22 cellular contexts compared by ENCODE assay signal in genomic region chr4:162706677-162707076, GRCh38.
A peak's percentile ranks its signal among the peaks of the same experiment; 100 is the strongest.
DNase-seq lines count a peak whose midpoint lies in the region; ATAC-seq, FAIRE-seq and TF ChIP-seq lines count a peak whose summit lies in the region.
"Had no signal": no experiment of that assay in that cellular context is flagged by ENCODE, and none has a peak within 500 bp of the region (broad histone marks: within the 10 kb centered on the region; RNA-seq: fewer than 3 reads in every experiment).

No MANE protein-coding gene starts in this region.

- no peaks in the 10 kb centered on the region for H3K27me3 ChIP-seq in left ventricle myocardium inferior (ENCODE audit: low read depth)
- no peaks in the 10 kb centered on the region for H3K27me3 ChIP-seq in naive thymus-derived CD4-positive, alpha-beta T cell (ENCODE audit: control insufficient read depth in 2 of 2, insufficient read depth in 2 of 2, low read length in 2 of 2)

- no peaks in the 10 kb centered on the region for H3K36me3 Mint-ChIP-seq in naive thymus-derived CD4-positive, alpha-beta T cell
- H3K36me3 Mint-ChIP-seq: CD8-positive, alpha-beta memory T cell had no signal

- no peak overlapping the region for H3K4me3 Mint-ChIP-seq in naive thymus-derived CD4-positive, alpha-beta T cell
- H3K4me3 Mint-ChIP-seq: CD8-positive, alpha-beta memory T cell; GM23338 had no signal

- no peak for TF ChIP-seq CTCF in left ventricle myocardium inferior (IDR thresholded peaks at IDR 0.05; ENCODE audit: borderline replicate concordance)

- FAIRE-seq in endometrium (lab: Jason Lieb, UNC) = peak; percentile 35
- FAIRE-seq: GM12891, HepG2, RCC 7860 had no signal

- H3K9me3 Mint-ChIP-seq in naive thymus-derived CD4-positive, alpha-beta T cell = peaks cover 0 to 7% (median 3%) of the 10 kb centered on the region in 11 donors

- ATAC-seq in naive thymus-derived CD4-positive, alpha-beta T cell = no peak
- ATAC-seq: GM23338, HCT116, HepG2, Right ventricle myocardium inferior had no signal

- peak overlapping the region; percentile 48 for H3K4me3 ChIP-seq in left ventricle myocardium inferior
- H3K4me3 ChIP-seq in naive thymus-derived CD4-positive, alpha-beta T cell (ENCODE audit: low read length) = no peak overlapping the region
- H3K4me3 ChIP-seq: GM23338 had no signal

- intact Hi-C loops in left ventricle myocardium inferior (cut with micrococcal nuclease) = no loop called here
- intact Hi-C loops in cardiac septum (cut with DNase I) = no loop called here
- intact Hi-C loops in naive thymus-derived CD4-positive, alpha-beta T cell (cut with micrococcal nuclease) = no loop called here

- no peaks in the 10 kb centered on the region for H3K27me3 Mint-ChIP-seq in naive thymus-derived CD4-positive, alpha-beta T cell
- H3K27me3 Mint-ChIP-seq: CD8-positive, alpha-beta memory T cell had no signal

- H3K36me3 ChIP-seq in left ventricle myocardium inferior = no peaks in the 10 kb centered on the region
- H3K36me3 ChIP-seq in naive thymus-derived CD4-positive, alpha-beta T cell (ENCODE audit: control insufficient read depth in 2 of 3, insufficient read depth in 3 of 3, low read length in 3 of 3) = no peaks in the 10 kb centered on the region

- no peak for DNase-seq in left ventricle myocardium inferior
- DNase-seq in cardiac septum (ENCODE audit: low spot score) = no peak
- DNase-seq in NOMO-1 treated with DMSO at 0.1 percent for 48 hours (lab: John Stamatoyannopoulos, UW; ENCODE audit: unreplicated experiment) = peak; percentile 43
- no peak for DNase-seq in stimulated activated CD8-positive, alpha-beta memory T cell treated with anti-CD3 and anti-CD28 coated beads, Interleukin-4, amount 100 ng/mL, for 48 hours
- no peak for DNase-seq in naive thymus-derived CD4-positive, alpha-beta T cell
- no peak for DNase-seq in HPDE6-E6E7 (ENCODE audit: extremely low spot score)
- DNase-seq: C1 segment of cervical spinal cord; CD8-positive, alpha-beta memory T cell; DMS53; EL; NCI-H1417 treated with DMSO at 0.1 percent for 48 hours; NCI-H187 treated with DMSO at 0.1 percent for 48 hours; NCI-H226; NCI-H524; NCI-H82 had no signal

- no peaks in the 10 kb centered on the region for H3K4me1 ChIP-seq in left ventricle myocardium inferior
- H3K4me1 ChIP-seq in naive thymus-derived CD4-positive, alpha-beta T cell (ENCODE audit: control insufficient read depth in 2 of 2, insufficient read depth in 2 of 2, low read length in 2 of 2) = no peaks in the 10 kb centered on the region

- no peak overlapping the region for H3K27ac Mint-ChIP-seq in naive thymus-derived CD4-positive, alpha-beta T cell
- H3K27ac Mint-ChIP-seq: CD8-positive, alpha-beta memory T cell; GM23338 had no signal

- H3K27ac ChIP-seq in left ventricle myocardium inferior (replicated peaks) = peak overlapping the region; percentile 67
- H3K27ac ChIP-seq in naive thymus-derived CD4-positive, alpha-beta T cell (ENCODE audit: low read depth, low read length) = no peak overlapping the region

- H3K9me3 ChIP-seq in left ventricle myocardium inferior (replicated peaks) = no peaks in the 10 kb centered on the region
- no peaks in the 10 kb centered on the region for H3K9me3 ChIP-seq in naive thymus-derived CD4-positive, alpha-beta T cell (ENCODE audit: control insufficient read depth in 2 of 3, low read length in 3 of 3)

- POLR2A ChIA-PET in naive thymus-derived CD4-positive, alpha-beta T cell (lab: Charles Lee) = no interaction called here

- no peaks in the 10 kb centered on the region for H3K4me1 Mint-ChIP-seq in naive thymus-derived CD4-positive, alpha-beta T cell
- H3K4me1 Mint-ChIP-seq: CD8-positive, alpha-beta memory T cell; GM23338 had no signal

- CTCF ChIA-PET in naive thymus-derived CD4-positive, alpha-beta T cell (lab: Charles Lee) = no interaction called here
